ENCODE assay signal across 18 cellular contexts in the genomic region with DNA sequence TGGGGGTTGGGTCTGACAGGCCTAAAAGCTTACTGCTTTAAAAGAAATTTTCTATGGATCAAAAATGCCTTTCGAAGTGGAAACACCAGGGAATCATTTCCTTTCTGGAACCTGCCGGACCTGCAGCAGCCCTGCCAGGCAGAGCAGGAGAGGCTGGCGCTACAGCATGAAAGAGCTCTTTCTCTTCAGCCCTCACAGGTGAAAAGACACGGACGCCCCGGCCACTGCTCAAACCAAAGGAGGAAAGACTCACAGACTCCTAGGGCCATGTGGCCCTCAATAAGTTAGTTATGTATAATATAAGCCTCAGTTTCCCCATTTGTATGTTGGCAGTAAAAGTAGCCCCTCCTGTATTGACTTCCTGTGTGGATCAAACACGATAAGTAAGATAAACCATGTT. TPM values are rescaled to one million over a fixed set of nuclear protein-coding genes. Genes with fewer than 3 reads are reported as not detected.
DNase-seq lines count a peak whose midpoint lies in the region; ATAC-seq and TF ChIP-seq lines count a peak whose summit lies in the region.
"Had no signal": no experiment of that assay in that cellular context is flagged by ENCODE, and none has a peak within 500 bp of the region (broad histone marks: within the 10 kb centered on the region; RNA-seq: fewer than 3 reads in every experiment).

No MANE protein-coding gene starts in this region.

- intact Hi-C loops in body of pancreas (cut with DNase I) = no loop called here
- intact Hi-C loops in naive thymus-derived CD4-positive, alpha-beta T cell (cut with micrococcal nuclease) = loop anchor here in 1 of 2 donors (1.0 kb wide), 1 partner anchor 11 kb away; no protein-coding TSS in a partner anchor
- intact Hi-C loops in natural killer cell (cut with micrococcal nuclease) = no loop called here

- peak overlapping the region; percentile 66 for H3K27ac Mint-ChIP-seq in stimulated activated naive CD8-positive, alpha-beta T cell treated with anti-CD3 and anti-CD28 coated beads, Interleukin-15, Interleukin-2, amounts not matched to agents 100 ng/mL and 50 ng/mL, for 24 hours
- H3K27ac Mint-ChIP-seq in naive thymus-derived CD4-positive, alpha-beta T cell = peak overlapping the region in 7 of 9 donors; percentile 44 to 100 (median 99)
- H3K27ac Mint-ChIP-seq in natural killer cell = peak overlapping the region in 1 of 2 donors; percentile 52

- ATAC-seq in stimulated activated naive CD8-positive, alpha-beta T cell treated with anti-CD3 and anti-CD28 coated beads, Interleukin-15, Interleukin-2, amounts not matched to agents 100 U/mL and 50 U/mL, for 24 hours = no peak
- ATAC-seq in body of pancreas = no peak
- no peak for ATAC-seq in naive thymus-derived CD4-positive, alpha-beta T cell
- ATAC-seq in natural killer cell = no peak
- ATAC-seq in GM18867 (IDR thresholded peaks at IDR 0.05; ENCODE audit: unreplicated experiment) = no peak
- ATAC-seq: A549 had no signal

- no peaks in the 10 kb centered on the region for H3K36me3 ChIP-seq in body of pancreas (replicated peaks in 1 of 2; ENCODE audit: insufficient read depth in 1 of 2, low read depth in 2 of 2)
- peaks cover 0 to 6% (median 4%) of the 10 kb centered on the region in 3 experiments for H3K36me3 ChIP-seq in naive thymus-derived CD4-positive, alpha-beta T cell (ENCODE audit: control insufficient read depth in 2 of 3, insufficient read depth in 3 of 3, low read length in 3 of 3)
- H3K36me3 ChIP-seq: Peyer's patch had no signal

- H3K4me3 ChIP-seq in body of pancreas = no peak overlapping the region
- H3K4me3 ChIP-seq in naive thymus-derived CD4-positive, alpha-beta T cell (ENCODE audit: low read length) = no peak overlapping the region
- H3K4me3 ChIP-seq: A549, Peyer's patch had no signal

- no peaks in the 10 kb centered on the region for H3K9me3 Mint-ChIP-seq in stimulated activated naive CD8-positive, alpha-beta T cell treated with anti-CD3 and anti-CD28 coated beads, Interleukin-15, Interleukin-2, amounts not matched to agents 100 ng/mL and 50 ng/mL, for 24 hours
- no peaks in the 10 kb centered on the region for H3K9me3 Mint-ChIP-seq in naive thymus-derived CD4-positive, alpha-beta T cell
- H3K9me3 Mint-ChIP-seq in natural killer cell = no peaks in the 10 kb centered on the region

- H3K27ac ChIP-seq in body of pancreas = peak overlapping the region; percentile 35 to 89 (median 82)
- H3K27ac ChIP-seq in naive thymus-derived CD4-positive, alpha-beta T cell (ENCODE audit: low read depth, low read length) = no peak overlapping the region
- H3K27ac ChIP-seq: A549, Peyer's patch had no signal

- H3K4me1 Mint-ChIP-seq in stimulated activated naive CD8-positive, alpha-beta T cell treated with anti-CD3 and anti-CD28 coated beads, Interleukin-15, Interleukin-2, amounts not matched to agents 100 ng/mL and 50 ng/mL, for 24 hours (ENCODE audit: low read depth) = peaks cover 82% of the 10 kb centered on the region
- peaks cover 52 to 96% (median 78%) of the 10 kb centered on the region in 7 donors for H3K4me1 Mint-ChIP-seq in naive thymus-derived CD4-positive, alpha-beta T cell
- H3K4me1 Mint-ChIP-seq in natural killer cell = peaks cover 46 to 50% of the 10 kb centered on the region in 2 donors

- TF ChIP-seq CTCF in body of pancreas (IDR thresholded peaks at IDR 0.05) = no peak
- TF ChIP-seq CTCF in natural killer cell (IDR thresholded peaks at IDR 0.05) = no peak

- peaks cover 78% of the 10 kb centered on the region for H3K4me1 ChIP-seq in body of pancreas
- peaks cover 39 to 53% of the 10 kb centered on the region in 2 donors for H3K4me1 ChIP-seq in naive thymus-derived CD4-positive, alpha-beta T cell (ENCODE audit: control insufficient read depth in 2 of 2, insufficient read depth in 2 of 2, low read length in 2 of 2)
- H3K4me1 ChIP-seq: A549 had no signal

- no peaks in the 10 kb centered on the region for H3K36me3 Mint-ChIP-seq in stimulated activated naive CD8-positive, alpha-beta T cell treated with anti-CD3 and anti-CD28 coated beads, Interleukin-15, Interleukin-2, amounts not matched to agents 100 ng/mL and 50 ng/mL, for 24 hours (ENCODE audit: low read depth)
- H3K36me3 Mint-ChIP-seq in naive thymus-derived CD4-positive, alpha-beta T cell = peaks cover 0 to 38% (median 16%) of the 10 kb centered on the region in 5 donors
- H3K36me3 Mint-ChIP-seq in natural killer cell = no peaks in the 10 kb centered on the region

- peak in 1 of 3 donors; percentile 11 for TF ChIP-seq POLR2A in body of pancreas (IDR thresholded peaks at IDR 0.05)
- no peak for TF ChIP-seq POLR2A in erythroblast (IDR thresholded peaks at IDR 0.05; ENCODE audit: low read length)

- no peaks in the 10 kb centered on the region for H3K27me3 ChIP-seq in body of pancreas
- H3K27me3 ChIP-seq in naive thymus-derived CD4-positive, alpha-beta T cell (ENCODE audit: control insufficient read depth in 2 of 2, insufficient read depth in 2 of 2, low read length in 2 of 2) = no peaks in the 10 kb centered on the region
- H3K27me3 ChIP-seq: Peyer's patch had no signal

- 43 to 62% methylated on average over 7 of the region's 7 CpGs for WGBS in body of pancreas, 2 donors

- no peaks in the 10 kb centered on the region for H3K27me3 Mint-ChIP-seq in stimulated activated naive CD8-positive, alpha-beta T cell treated with anti-CD3 and anti-CD28 coated beads, Interleukin-15, Interleukin-2, amounts not matched to agents 100 ng/mL and 50 ng/mL, for 24 hours
- H3K27me3 Mint-ChIP-seq in naive thymus-derived CD4-positive, alpha-beta T cell = no peaks in the 10 kb centered on the region
- H3K27me3 Mint-ChIP-seq in natural killer cell (ENCODE audit: low read depth in 2 of 2) = no peaks in the 10 kb centered on the region

- no peak overlapping the region for H3K4me3 Mint-ChIP-seq in stimulated activated naive CD8-positive, alpha-beta T cell treated with anti-CD3 and anti-CD28 coated beads, Interleukin-15, Interleukin-2, amounts not matched to agents 100 ng/mL and 50 ng/mL, for 24 hours
- H3K4me3 Mint-ChIP-seq in naive thymus-derived CD4-positive, alpha-beta T cell = peak overlapping the region in 8 of 10 donors; percentile 45 to 95 (median 86)
- H3K4me3 Mint-ChIP-seq in natural killer cell = no peak overlapping the region

- no peaks in the 10 kb centered on the region for H3K9me3 ChIP-seq in body of pancreas
- H3K9me3 ChIP-seq in naive thymus-derived CD4-positive, alpha-beta T cell (ENCODE audit: control insufficient read depth in 2 of 3, low read length in 3 of 3) = no peaks in the 10 kb centered on the region
- H3K9me3 ChIP-seq: A549, Caco-2, Peyer's patch had no signal

- CTCF ChIA-PET in naive thymus-derived CD4-positive, alpha-beta T cell (lab: Charles Lee) = interaction anchor here (1.7 kb wide), 2 partner anchors 10 to 32 kb away, joined by 5 to 6 read pairs; no protein-coding TSS in a partner anchor

- POLR2A ChIA-PET in naive thymus-derived CD4-positive, alpha-beta T cell (lab: Charles Lee) = interaction anchor here (0.9 to 4.9 kb wide), 8 partner anchors 10 to 81 kb away, joined by 3 to 40 read pairs (median 5); no protein-coding TSS in a partner anchor

- no peak for DNase-seq in stimulated activated naive CD8-positive, alpha-beta T cell treated with anti-CD3 and anti-CD28 coated beads, Interleukin-15, Interleukin-2, amounts not matched to agents 100 U/mL and 50 U/mL, for 24 hours
- DNase-seq in body of pancreas = peak in 3 of 4 donors; percentile 27 to 42 (median 35)
- DNase-seq in naive thymus-derived CD4-positive, alpha-beta T cell = no peak
- no peak for DNase-seq in natural killer cell
- no peak for DNase-seq in erythroblast (lab: John Stamatoyannopoulos, UW)
- DNase-seq in SW480 (ENCODE audit: low spot score) = no peak
- DNase-seq: C1 segment of cervical spinal cord, Caco-2, H7, MM.1S, NCI-H1092 treated with DMSO at 0.1 percent for 48 hours, NCI-H1694, NCI-H524, Peyer's patch, Right ventricle myocardium superior had no signal

RNA-seq across cellular contexts. Expression of a gene that starts 8.3 kb away (rescaled TPM):
- total RNA-seq in body of pancreas (1 to 10 TPM in 1 of 2 donors, under 1 TPM in 1; 0.78 to 6.9 TPM), natural killer cell (10 to 100 TPM; 32.6 to 59.9 (median 56.8) TPM)
- 10 to 100 TPM; 20.3 to 95.8 (median 63.3) TPM for total RNA-seq in naive thymus-derived CD4-positive, alpha-beta T cell
- 100 to 1,000 TPM in 1 of 2 donors, 10 to 100 TPM in 1; 66.1 to 108 TPM for polyA plus RNA-seq in naive thymus-derived CD4-positive, alpha-beta T cell
- total RNA-seq: H7 had no signal
- polyA plus RNA-seq: A549 had no signal

Comparison
In these comparisons a context has a peak if more than half of its experiments do, and no peak if none do; other contexts are left out.
1. H3K4me3 Mint-ChIP-seq: peak in naive thymus-derived CD4-positive, alpha-beta T cell (8 of 10); none in stimulated activated naive CD8-positive, alpha-beta T cell treated with anti-CD3 and anti-CD28 coated beads, Interleukin-15, Interleukin-2, amounts not matched to agents 100 ng/mL and 50 ng/mL, for 24 hours (single experiment) and natural killer cell (single experiment).
2. DNase-seq: peak in body of pancreas (3 of 4); none in stimulated activated naive CD8-positive, alpha-beta T cell treated with anti-CD3 and anti-CD28 coated beads, Interleukin-15, Interleukin-2, amounts not matched to agents 100 U/mL and 50 U/mL, for 24 hours (single experiment), naive thymus-derived CD4-positive, alpha-beta T cell (0 of 9), natural killer cell (single experiment), erythroblast (0 of 2) and SW480 (single experiment).